ENCODE assay signal across 1 cellular context in the genomic region with DNA sequence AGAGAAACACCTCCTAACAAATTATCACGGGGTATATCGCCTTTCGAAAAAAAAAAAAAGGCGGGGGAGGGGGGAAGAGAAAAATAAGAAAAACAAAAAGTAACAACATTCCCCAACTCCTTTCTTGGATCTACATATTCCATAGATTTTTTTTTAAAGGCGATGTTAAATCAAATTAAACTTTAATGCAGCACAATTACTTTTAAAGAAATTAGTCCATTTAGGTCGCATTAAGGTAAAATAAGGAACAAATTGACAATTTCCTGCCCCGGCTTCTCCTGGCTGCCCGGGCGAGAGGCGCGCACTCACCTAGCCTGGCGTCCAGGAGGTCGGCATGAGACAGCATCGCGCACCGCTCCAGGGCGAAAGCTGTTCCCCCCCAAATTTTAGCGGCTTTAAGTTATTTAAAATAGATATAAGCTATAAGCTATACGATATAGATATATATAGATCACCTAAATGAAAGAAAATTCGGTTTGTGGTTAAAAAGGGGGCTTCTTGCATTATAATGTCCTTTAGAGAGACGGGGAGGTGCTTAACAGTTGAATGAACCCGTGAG.
TF ChIP-seq lines count a peak whose summit lies in the region.

TSS of gene OTP (minus strand) at position 510 of the 559 bp plus-strand sequence. CDS start at position 346, 164 bp downstream.

TF ChIP-seq in WTC11, 78 proteins besides CTCF, POLR2A, EP300 and RAD21 (continued from another document):
- TF ChIP-seq, protein P1, sequence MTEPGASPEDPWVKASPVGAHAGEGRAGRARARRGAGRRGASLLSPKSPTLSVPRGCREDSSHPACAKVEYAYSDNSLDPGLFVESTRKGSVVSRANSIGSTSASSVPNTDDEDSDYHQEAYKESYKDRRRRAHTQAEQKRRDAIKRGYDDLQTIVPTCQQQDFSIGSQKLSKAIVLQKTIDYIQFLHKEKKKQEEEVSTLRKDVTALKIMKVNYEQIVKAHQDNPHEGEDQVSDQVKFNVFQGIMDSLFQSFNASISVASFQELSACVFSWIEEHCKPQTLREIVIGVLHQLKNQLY (CRISPR knock-in tag; IDR thresholded peaks at IDR 0.05): no peak
- no peak for TF ChIP-seq EMX1 (CRISPR knock-in tag; IDR thresholded peaks at IDR 0.05)
- TF ChIP-seq, protein P2, sequence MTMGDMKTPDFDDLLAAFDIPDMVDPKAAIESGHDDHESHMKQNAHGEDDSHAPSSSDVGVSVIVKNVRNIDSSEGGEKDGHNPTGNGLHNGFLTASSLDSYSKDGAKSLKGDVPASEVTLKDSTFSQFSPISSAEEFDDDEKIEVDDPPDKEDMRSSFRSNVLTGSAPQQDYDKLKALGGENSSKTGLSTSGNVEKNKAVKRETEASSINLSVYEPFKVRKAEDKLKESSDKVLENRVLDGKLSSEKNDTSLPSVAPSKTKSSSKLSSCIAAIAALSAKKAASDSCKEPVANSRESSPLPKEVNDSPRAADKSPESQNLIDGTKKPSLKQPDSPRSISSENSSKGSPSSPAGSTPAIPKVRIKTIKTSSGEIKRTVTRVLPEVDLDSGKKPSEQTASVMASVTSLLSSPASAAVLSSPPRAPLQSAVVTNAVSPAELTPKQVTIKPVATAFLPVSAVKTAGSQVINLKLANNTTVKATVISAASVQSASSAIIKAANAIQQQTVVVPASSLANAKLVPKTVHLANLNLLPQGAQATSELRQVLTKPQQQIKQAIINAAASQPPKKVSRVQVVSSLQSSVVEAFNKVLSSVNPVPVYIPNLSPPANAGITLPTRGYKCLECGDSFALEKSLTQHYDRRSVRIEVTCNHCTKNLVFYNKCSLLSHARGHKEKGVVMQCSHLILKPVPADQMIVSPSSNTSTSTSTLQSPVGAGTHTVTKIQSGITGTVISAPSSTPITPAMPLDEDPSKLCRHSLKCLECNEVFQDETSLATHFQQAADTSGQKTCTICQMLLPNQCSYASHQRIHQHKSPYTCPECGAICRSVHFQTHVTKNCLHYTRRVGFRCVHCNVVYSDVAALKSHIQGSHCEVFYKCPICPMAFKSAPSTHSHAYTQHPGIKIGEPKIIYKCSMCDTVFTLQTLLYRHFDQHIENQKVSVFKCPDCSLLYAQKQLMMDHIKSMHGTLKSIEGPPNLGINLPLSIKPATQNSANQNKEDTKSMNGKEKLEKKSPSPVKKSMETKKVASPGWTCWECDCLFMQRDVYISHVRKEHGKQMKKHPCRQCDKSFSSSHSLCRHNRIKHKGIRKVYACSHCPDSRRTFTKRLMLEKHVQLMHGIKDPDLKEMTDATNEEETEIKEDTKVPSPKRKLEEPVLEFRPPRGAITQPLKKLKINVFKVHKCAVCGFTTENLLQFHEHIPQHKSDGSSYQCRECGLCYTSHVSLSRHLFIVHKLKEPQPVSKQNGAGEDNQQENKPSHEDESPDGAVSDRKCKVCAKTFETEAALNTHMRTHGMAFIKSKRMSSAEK (CRISPR knock-in tag; IDR thresholded peaks at IDR 0.05; ENCODE audit: borderline replicate concordance): no peak
